In genomic region chr6:147509900-147510299, GRCh38 we compare ENCODE assay signal across 9 cellular contexts. TPM values are rescaled to one million over a fixed set of nuclear protein-coding genes. Genes with fewer than 3 reads are reported as not detected.
DNase-seq lines count a peak whose midpoint lies in the region; ATAC-seq and TF ChIP-seq lines count a peak whose summit lies in the region.
"Had no signal": no experiment of that assay in that cellular context is flagged by ENCODE, and none has a peak within 500 bp of the region (broad histone marks: within the 10 kb centered on the region; RNA-seq: fewer than 3 reads in every experiment).

No MANE protein-coding gene starts in this region.

- peak overlapping the region; percentile 86 for H3K4me3 Mint-ChIP-seq in MCF 10A (ENCODE audit: unreplicated experiment)
- H3K4me3 Mint-ChIP-seq in nephron progenitor cell: peak overlapping the region; percentile 82

- DNase-seq in MCF 10A (ENCODE audit: unreplicated experiment): no peak
- DNase-seq in nephron progenitor cell: no peak
- DNase-seq in NCI-H774 (lab: John Stamatoyannopoulos, UW): no peak
- no peak for DNase-seq in activated CD4-positive, CD25-positive, alpha-beta regulatory T cell treated with anti-CD3 and anti-CD28 coated beads, Interleukin-2, amount 50 U/mL, for 72 hours
- DNase-seq: activated naive CD4-positive, alpha-beta T cell treated with Interleukin-2 at 50 U/mL for 16 hours had no signal

- ATAC-seq in GM18517 (IDR thresholded peaks at IDR 0.05; ENCODE audit: unreplicated experiment): peak; percentile 51
- ATAC-seq in HG02938 (IDR thresholded peaks at IDR 0.05; ENCODE audit: unreplicated experiment): peak; percentile 37
- ATAC-seq in GM21367 (IDR thresholded peaks at IDR 0.05; ENCODE audit: unreplicated experiment): no peak
- ATAC-seq in SK-N-SH treated with all-trans-retinoic acid at 6 μM for 48 hours: no peak

- TF ChIP-seq CTCF in MCF 10A (IDR thresholded peaks at IDR 0.05; ENCODE audit: unreplicated experiment) (no peak), nephron progenitor cell (IDR thresholded peaks at IDR 0.05) (no peak)

- CTCF ChIA-PET in MCF 10A (lab: Yijun Ruan, JAX): interaction anchor here (0.5 to 6.6 kb wide), 10 partner anchors 12 to 668 kb away, joined by 3 to 101 read pairs (median 3); no protein-coding TSS in a partner anchor

- peaks cover 24% of the 10 kb centered on the region for H3K4me1 Mint-ChIP-seq in MCF 10A (ENCODE audit: insufficient read depth, unreplicated experiment)
- H3K4me1 Mint-ChIP-seq in nephron progenitor cell: peaks cover 14% of the 10 kb centered on the region

- POLR2A ChIA-PET in MCF 10A (lab: Yijun Ruan, JAX): interaction anchor here (0.7 to 1.2 kb wide), 3 partner anchors 15 to 186 kb away, joined by 3 read pairs; no protein-coding TSS in a partner anchor

- H3K36me3 Mint-ChIP-seq in MCF 10A (ENCODE audit: insufficient read depth, unreplicated experiment) (no peaks in the 10 kb centered on the region), nephron progenitor cell (ENCODE audit: low read depth) (no peaks in the 10 kb centered on the region)

- intact Hi-C loops in MCF 10A (cut with micrococcal nuclease): loop anchor here (5.0 to 10.0 kb wide), 3 partner anchors 115 to 653 kb away; no protein-coding TSS in a partner anchor

- no peak overlapping the region for H3K27ac Mint-ChIP-seq in MCF 10A (ENCODE audit: low read depth, unreplicated experiment)
- no peak overlapping the region for H3K27ac Mint-ChIP-seq in nephron progenitor cell

- H3K9me3 Mint-ChIP-seq in MCF 10A (ENCODE audit: unreplicated experiment): no peaks in the 10 kb centered on the region
- no peaks in the 10 kb centered on the region for H3K9me3 Mint-ChIP-seq in nephron progenitor cell

- H3K27me3 Mint-ChIP-seq in MCF 10A (ENCODE audit: insufficient read depth, unreplicated experiment) (no peaks in the 10 kb centered on the region), nephron progenitor cell (ENCODE audit: low read depth, poor library complexity) (peaks cover 47% of the 10 kb centered on the region)

- BruUV-seq in MCF 10A (replicated peaks; lab: Mats Ljungman, UMichigan): no TSS peak

TF ChIP-seq in SK-N-SH treated with all-trans-retinoic acid at 6 μM for 48 hours, 23 proteins besides CTCF, POLR2A, EP300 and RAD21:
- TF ChIP-seq TCF4 (CRISPR knock-in tag; IDR thresholded peaks at IDR 0.05; ENCODE audit: borderline replicate concordance) (no peak), ZFP30 (CRISPR knock-in tag; IDR thresholded peaks at IDR 0.05) (no peak), ISL1 (CRISPR knock-in tag; IDR thresholded peaks at IDR 0.05) (no peak)

RNA-seq across cellular contexts. Expression of gene SAMD5, which starts 1.4 kb away (rescaled TPM):
- total RNA-seq in MCF 10A (2022): 2.3 and 2.6 TPM in 2 replicates

Comparison
In these comparisons a context has a peak if more than half of its experiments do, and no peak if none do; other contexts are left out.
1. ATAC-seq: peak in GM18517 (single experiment) and HG02938 (single experiment); none in GM21367 (single experiment) and SK-N-SH treated with all-trans-retinoic acid at 6 μM for 48 hours (single experiment).